33 cellular contexts compared by ENCODE assay signal in genomic region chr10:105023223-105023622, GRCh38.
"Had no signal": no experiment of that assay in that cellular context is flagged by ENCODE, and none has a peak within 500 bp of the region (broad histone marks: within the 10 kb centered on the region; RNA-seq: fewer than 3 reads in every experiment).

No MANE protein-coding gene starts in this region.

- H3K4me1 Mint-ChIP-seq: activated CD4-positive, alpha-beta T cell treated with anti-CD3 and anti-CD28 coated beads, Interleukin-2, amount 10 ng/mL, durations not matched to agents 24 days and 14 days; activated T-helper 17 cell treated with anti-CD3 and anti-CD28 coated beads, Interleukin-2, amount 50 U/mL, for 72 hours; central memory CD8-positive, alpha-beta T cell had no signal

- H3K4me3 ChIP-seq: ascending aorta, cardiac muscle cell, MG63, Peyer's patch had no signal

- H3K27me3 ChIP-seq: ascending aorta, cardiac muscle cell, MG63, Peyer's patch had no signal

- H3K4me1 ChIP-seq: ascending aorta, Peyer's patch had no signal

- H3K27ac Mint-ChIP-seq: activated CD4-positive, alpha-beta T cell treated with anti-CD3 and anti-CD28 coated beads, Interleukin-2, amount 10 ng/mL, durations not matched to agents 24 days and 14 days; activated CD8-positive, alpha-beta T cell treated with anti-CD3 and anti-CD28 coated beads for 36 hours; activated naive CD8-positive, alpha-beta T cell treated with anti-CD3 and anti-CD28 coated beads for 36 hours; activated T-cell treated with anti-CD3 and anti-CD28 coated beads, Interleukin-2, amount 50 U/mL, for 72 hours; activated T-helper 17 cell treated with anti-CD3 and anti-CD28 coated beads, Interleukin-2, amount 50 U/mL, for 72 hours had no signal

- H3K27ac ChIP-seq: ascending aorta, cardiac muscle cell, Peyer's patch, RWPE1 had no signal

- DNase-seq: activated CD4-positive, alpha-beta T cell treated with anti-CD3 and anti-CD28 coated beads, Interleukin-2, amount 10 ng/mL, durations not matched to agents 24 days and 14 days; activated CD4-positive, alpha-beta T cell treated with anti-CD3 and anti-CD28 coated beads, Interleukin-2, amount 50 U/mL, for 4 hours; activated CD8-positive, alpha-beta T cell treated with anti-CD3 and anti-CD28 coated beads for 36 hours; activated effector memory CD4-positive, alpha-beta T cell treated with anti-CD3 and anti-CD28 coated beads, Interleukin-2, amount 50 U/mL, for 16 hours; activated naive CD4-positive, alpha-beta T cell; activated naive CD4-positive, alpha-beta T cell treated with anti-CD3 and anti-CD28 coated beads, Interleukin-2, amount 50 U/mL, for 16 hours; activated naive CD8-positive, alpha-beta T cell treated with anti-CD3 and anti-CD28 coated beads for 36 hours; activated T-cell treated with anti-CD3 and anti-CD28 coated beads, Interleukin-2, amount 50 U/mL, for 1 hour; activated T-cell treated with anti-CD3 and anti-CD28 coated beads, Interleukin-2, amount 50 U/mL, for 72 hours; amniotic stem cell; Kasumi-1; KG1; MG63; NCI-H1048; NCI-H1105 treated with DMSO at 0.1 percent for 48 hours; NCI-H1436; NCI-H1694; NCI-H2081 treated with DMSO at 0.1 percent for 48 hours; NCI-H226; NCI-H524 treated with DMSO at 0.1 percent for 48 hours; NK-92 treated with Interleukin-12 subunit alpha and Interleukin-12 subunit beta, amount 100 ng/mL, for 24 hours; PC-3; Peyer's patch; SW 1271; T-helper 1 cell; T-helper 2 cell; T1000 had no signal

- ATAC-seq: activated CD8-positive, alpha-beta T cell treated with anti-CD3 and anti-CD28 coated beads for 36 hours; activated T-cell treated with anti-CD3 and anti-CD28 coated beads, Interleukin-2, amount 50 U/mL, for 72 hours; activated T-helper 17 cell treated with anti-CD3 and anti-CD28 coated beads, Interleukin-2, amount 50 U/mL, for 72 hours; PC-3; Right ventricle myocardium inferior had no signal

- H3K27me3 Mint-ChIP-seq: activated CD8-positive, alpha-beta T cell treated with anti-CD3 and anti-CD28 coated beads for 36 hours; central memory CD8-positive, alpha-beta T cell had no signal

- H3K9me3 Mint-ChIP-seq: activated CD4-positive, alpha-beta T cell treated with anti-CD3 and anti-CD28 coated beads, Interleukin-2, amount 10 ng/mL, durations not matched to agents 24 days and 14 days; activated CD8-positive, alpha-beta T cell treated with anti-CD3 and anti-CD28 coated beads for 36 hours; activated naive CD8-positive, alpha-beta T cell treated with anti-CD3 and anti-CD28 coated beads for 36 hours; activated T-helper 17 cell treated with anti-CD3 and anti-CD28 coated beads, Interleukin-2, amount 50 U/mL, for 72 hours had no signal

- H3K4me3 Mint-ChIP-seq: activated CD4-positive, alpha-beta T cell treated with anti-CD3 and anti-CD28 coated beads, Interleukin-2, amount 10 ng/mL, durations not matched to agents 24 days and 14 days; activated CD8-positive, alpha-beta T cell treated with anti-CD3 and anti-CD28 coated beads for 36 hours; activated naive CD8-positive, alpha-beta T cell treated with anti-CD3 and anti-CD28 coated beads for 36 hours; activated T-cell treated with anti-CD3 and anti-CD28 coated beads, Interleukin-2, amount 50 U/mL, for 72 hours; activated T-helper 17 cell treated with anti-CD3 and anti-CD28 coated beads, Interleukin-2, amount 50 U/mL, for 72 hours; central memory CD8-positive, alpha-beta T cell had no signal

- H3K36me3 ChIP-seq: ascending aorta, cardiac muscle cell, MG63, Peyer's patch had no signal

- H3K9me3 ChIP-seq: ascending aorta, MG63, Peyer's patch had no signal

- H3K36me3 Mint-ChIP-seq: activated naive CD8-positive, alpha-beta T cell treated with anti-CD3 and anti-CD28 coated beads for 36 hours had no signal
